Comparison of ENCODE assay signal across 1 cellular context in genomic region chr22:27412866-27413445, GRCh38.
TF ChIP-seq lines count a peak whose summit lies in the region.

No MANE protein-coding gene starts in this region.

TF ChIP-seq in H1, 55 proteins besides CTCF, POLR2A, EP300 and RAD21:
- TF ChIP-seq BACH1 (IDR thresholded peaks at IDR 0.05; ENCODE audit: low read length) (no peak), KDM1A (IDR thresholded peaks at IDR 0.05; ENCODE audit: borderline replicate concordance, low read length) (peak; percentile 65; the same call in 1 of the 2 replicates), FOSL1 (IDR thresholded peaks at IDR 0.05; ENCODE audit: insufficient read depth, low read depth, low read length) (no peak)
